In genomic region chr9:136983611-136984314, GRCh38 we compare ENCODE assay signal across 1 cellular context.
TF ChIP-seq lines count a peak whose summit lies in the region.

No MANE protein-coding gene starts in this region.

TF ChIP-seq in HEK293, 187 proteins besides CTCF, POLR2A, EP300 and RAD21 (continued from another document):
- TF ChIP-seq ZNF148 (tag by site-specific recombination; IDR thresholded peaks at IDR 0.05; ENCODE audit: borderline replicate concordance) (peak; percentile 74; the same call in 1 of the 2 replicates), ZNF132 (tag by site-specific recombination; IDR thresholded peaks at IDR 0.05; ENCODE audit: borderline replicate concordance) (no peak), ZNF274 (IDR thresholded peaks at IDR 0.05; ENCODE audit: low read length) (no peak), ZNF274 (tag by site-specific recombination; IDR thresholded peaks at IDR 0.05; ENCODE audit: borderline replicate concordance) (no peak), ZBTB49 (tag by site-specific recombination; IDR thresholded peaks at IDR 0.05; ENCODE audit: low read depth) (no peak), ZNF624 (tag by site-specific recombination; IDR thresholded peaks at IDR 0.05) (no peak), ZNF776 (tag by site-specific recombination; IDR thresholded peaks at IDR 0.05; ENCODE audit: borderline replicate concordance) (peak; percentile 69; the same call in 1 of the 2 replicates), GLIS2 (tag by site-specific recombination; IDR thresholded peaks at IDR 0.05) (no peak), SP3 (tag by site-specific recombination; IDR thresholded peaks at IDR 0.05) (no peak), ZFP69B (tag by site-specific recombination; IDR thresholded peaks at IDR 0.05) (no peak), ZNF138 (tag by site-specific recombination; IDR thresholded peaks at IDR 0.05; ENCODE audit: borderline replicate concordance) (no peak), ZNF768 (tag by site-specific recombination; IDR thresholded peaks at IDR 0.05) (no peak), ZNF211 (tag by site-specific recombination; IDR thresholded peaks at IDR 0.05; ENCODE audit: low read depth) (no peak), ZNF398 (tag by site-specific recombination; IDR thresholded peaks at IDR 0.05) (no peak), TSHZ1 (tag by site-specific recombination; IDR thresholded peaks at IDR 0.05; ENCODE audit: borderline replicate concordance) (no peak), ZSCAN23 (tag by site-specific recombination; IDR thresholded peaks at IDR 0.05) (no peak), KLF16 (tag by site-specific recombination; IDR thresholded peaks at IDR 0.05) (no peak), ZNF629 (tag by site-specific recombination; IDR thresholded peaks at IDR 0.05) (no peak), ZNF311 (tag by site-specific recombination; IDR thresholded peaks at IDR 0.05; ENCODE audit: borderline replicate concordance) (peak; percentile 90; the same call in 1 of the 2 replicates), ZNF155 (tag by site-specific recombination; IDR thresholded peaks at IDR 0.05) (no peak), EGR2 (tag by site-specific recombination; IDR thresholded peaks at IDR 0.05; ENCODE audit: low read depth) (no peak), ZNF560 (tag by site-specific recombination; IDR thresholded peaks at IDR 0.05; ENCODE audit: borderline replicate concordance) (no peak), ZNF341 (tag by site-specific recombination; IDR thresholded peaks at IDR 0.05; ENCODE audit: low read depth) (no peak), ZIC2 (tag by site-specific recombination; IDR thresholded peaks at IDR 0.05) (no peak), ZNF660 (tag by site-specific recombination; IDR thresholded peaks at IDR 0.05) (no peak), ZNF529 (tag by site-specific recombination; IDR thresholded peaks at IDR 0.05; ENCODE audit: insufficient replicate concordance) (no peak), TRIM28 (IDR thresholded peaks at IDR 0.05; ENCODE audit: borderline replicate concordance, low read length) (no peak), SCRT2 (tag by site-specific recombination; IDR thresholded peaks at IDR 0.05) (no peak), ZSCAN18 (tag by site-specific recombination; IDR thresholded peaks at IDR 0.05) (no peak), ZNF184 (tag by site-specific recombination; IDR thresholded peaks at IDR 0.05) (no peak), ZNF335 (tag by site-specific recombination; conservative IDR thresholded peaks at IDR 0.05) (no peak), ZNF24 (tag by site-specific recombination; IDR thresholded peaks at IDR 0.05) (no peak), ZNF843 (tag by site-specific recombination; IDR thresholded peaks at IDR 0.05) (no peak), ZNF792 (tag by site-specific recombination; IDR thresholded peaks at IDR 0.05) (no peak), ZNF248 (tag by site-specific recombination; IDR thresholded peaks at IDR 0.05) (no peak), ZNF391 (tag by site-specific recombination; IDR thresholded peaks at IDR 0.05; ENCODE audit: borderline replicate concordance, low read depth) (no peak), ZFHX2 (tag by site-specific recombination; conservative IDR thresholded peaks at IDR 0.05) (no peak), ZNF48 (tag by site-specific recombination; IDR thresholded peaks at IDR 0.05) (no peak), ZNF114 (tag by site-specific recombination; IDR thresholded peaks at IDR 0.05) (no peak), ZNF521 (tag by site-specific recombination; IDR thresholded peaks at IDR 0.05) (0 out of 2 replicates have a peak, but pooled peaks have one; percentile 35), YY2 (tag by site-specific recombination; IDR thresholded peaks at IDR 0.05) (no peak), ZNF473 (tag by site-specific recombination; IDR thresholded peaks at IDR 0.05) (0 out of 2 replicates have a peak, but pooled peaks have one; percentile 54), ZNF514 (tag by site-specific recombination; IDR thresholded peaks at IDR 0.05) (no peak), MYNN (tag by site-specific recombination; IDR thresholded peaks at IDR 0.05; ENCODE audit: borderline replicate concordance) (no peak), WT1 (tag by site-specific recombination; IDR thresholded peaks at IDR 0.05) (no peak), ZFP37 (tag by site-specific recombination; IDR thresholded peaks at IDR 0.05) (no peak), ZNF777 (tag by site-specific recombination; IDR thresholded peaks at IDR 0.05; ENCODE audit: borderline replicate concordance) (0 out of 2 replicates have a peak, but pooled peaks have one; percentile 47), HIC1 (tag by site-specific recombination; IDR thresholded peaks at IDR 0.05) (no peak), ZNF664 (tag by site-specific recombination; IDR thresholded peaks at IDR 0.05) (no peak), ZNF2 (tag by site-specific recombination; IDR thresholded peaks at IDR 0.05) (no peak)
TF ChIP-seq in HEK293: peak in this region for 10.
